Comparison of ENCODE assay signal across 1 cellular context in genomic region chr6:37691904-37692806, GRCh38.
TF ChIP-seq lines count a peak whose summit lies in the region.

No MANE protein-coding gene starts in this region.

TF ChIP-seq in HepG2, 621 proteins besides CTCF, POLR2A, EP300 and RAD21 (continued from another document and continues in another):
- TF ChIP-seq ZBED4 (CRISPR knock-in tag; IDR thresholded peaks at IDR 0.05; ENCODE audit: borderline replicate concordance) = no peak
- peak; percentile 70; the same call in 1 of the 2 replicates for TF ChIP-seq EED (CRISPR knock-in tag; IDR thresholded peaks at IDR 0.05)
- no peak for TF ChIP-seq ZNF432 (CRISPR knock-in tag; IDR thresholded peaks at IDR 0.05; ENCODE audit: borderline replicate concordance)
- TF ChIP-seq GLI4 (CRISPR knock-in tag; IDR thresholded peaks at IDR 0.05; ENCODE audit: borderline replicate concordance) = 0 out of 2 replicates have a peak, but pooled peaks have one; percentile 29
- peak; percentile 31; the same call in 1 of the 2 replicates for TF ChIP-seq ARID4A (CRISPR knock-in tag; IDR thresholded peaks at IDR 0.05; ENCODE audit: borderline replicate concordance)
- TF ChIP-seq NRL (CRISPR knock-in tag; IDR thresholded peaks at IDR 0.05; ENCODE audit: borderline replicate concordance) = peak; percentile 72; the same call in 1 of the 2 replicates
- TF ChIP-seq FOXC1 (CRISPR knock-in tag; IDR thresholded peaks at IDR 0.05; ENCODE audit: borderline replicate concordance) = 0 out of 2 replicates have a peak, but pooled peaks have one; percentile 55
- TF ChIP-seq YEATS2 (CRISPR knock-in tag; IDR thresholded peaks at IDR 0.05; ENCODE audit: borderline replicate concordance) = 0 out of 2 replicates have a peak, but pooled peaks have one; percentile 15
- TF ChIP-seq ZNF512B (CRISPR knock-in tag; IDR thresholded peaks at IDR 0.05; ENCODE audit: borderline replicate concordance) = peak; percentile 67; the same call in 1 of the 2 replicates
- TF ChIP-seq SMC3 (IDR thresholded peaks at IDR 0.05; ENCODE audit: low read length) = peak; percentile 65; the same call in 1 of the 2 replicates
- TF ChIP-seq ZFX (CRISPR knock-in tag; IDR thresholded peaks at IDR 0.05; ENCODE audit: low read depth) = peak; percentile 58; the same call in 1 of the 2 replicates
- no peak for TF ChIP-seq ZSCAN20 (CRISPR knock-in tag; IDR thresholded peaks at IDR 0.05; ENCODE audit: borderline replicate concordance)
- no peak for TF ChIP-seq ZNF678 (CRISPR knock-in tag; IDR thresholded peaks at IDR 0.05)
- peak; percentile 45; the same call in 1 of the 2 replicates for TF ChIP-seq RXRA (CRISPR knock-in tag; IDR thresholded peaks at IDR 0.05)
- TF ChIP-seq ZBTB26 (CRISPR knock-in tag; IDR thresholded peaks at IDR 0.05; ENCODE audit: borderline replicate concordance) = 0 out of 2 replicates have a peak, but pooled peaks have one; percentile 23
- peak; percentile 51; the same call in 1 of the 2 replicates for TF ChIP-seq ZFP91 (CRISPR knock-in tag; IDR thresholded peaks at IDR 0.05; ENCODE audit: borderline replicate concordance)
- peak; percentile 55 for TF ChIP-seq ZNF772 (CRISPR knock-in tag; IDR thresholded peaks at IDR 0.05)
- TF ChIP-seq SAP130 (CRISPR knock-in tag; IDR thresholded peaks at IDR 0.05; ENCODE audit: low read depth) = no peak
- no peak for TF ChIP-seq GTF2F1 (IDR thresholded peaks at IDR 0.05; ENCODE audit: low read length)
- no peak for TF ChIP-seq ZNF382 (CRISPR knock-in tag; IDR thresholded peaks at IDR 0.05; ENCODE audit: borderline replicate concordance)
- no peak for TF ChIP-seq HMG20A (CRISPR knock-in tag; IDR thresholded peaks at IDR 0.05; ENCODE audit: borderline replicate concordance)
- 0 out of 2 replicates have a peak, but pooled peaks have one; percentile 30 for TF ChIP-seq ZNF138 (CRISPR knock-in tag; IDR thresholded peaks at IDR 0.05; ENCODE audit: low read depth)
- TF ChIP-seq MTF2 (CRISPR knock-in tag; IDR thresholded peaks at IDR 0.05; ENCODE audit: borderline replicate concordance) = peak; percentile 81; the same call in 1 of the 2 replicates
- TF ChIP-seq ZNF292 (CRISPR knock-in tag; IDR thresholded peaks at IDR 0.05; ENCODE audit: borderline replicate concordance, low read depth) = no peak
- no peak for TF ChIP-seq ZNF318 (CRISPR knock-in tag; IDR thresholded peaks at IDR 0.05)
- TF ChIP-seq KDM2A (CRISPR knock-in tag; IDR thresholded peaks at IDR 0.05; ENCODE audit: borderline replicate concordance, low read depth) = peak; percentile 70; the same call in 1 of the 2 replicates
- peak; percentile 69; the same call in 1 of the 2 replicates for TF ChIP-seq SALL1 (CRISPR knock-in tag; IDR thresholded peaks at IDR 0.05)
- peak; percentile 30; the same call in 1 of the 2 replicates for TF ChIP-seq ZFY (CRISPR knock-in tag; IDR thresholded peaks at IDR 0.05)
- no peak for TF ChIP-seq FOXO1 (CRISPR knock-in tag; IDR thresholded peaks at IDR 0.05)
- peak; percentile 64; the same call in 1 of the 2 replicates for TF ChIP-seq SP4 (CRISPR knock-in tag; IDR thresholded peaks at IDR 0.05)
- TF ChIP-seq ZNF225 (CRISPR knock-in tag; IDR thresholded peaks at IDR 0.05) = peak; percentile 78; the same call in 1 of the 2 replicates
- TF ChIP-seq REPIN1 (CRISPR knock-in tag; IDR thresholded peaks at IDR 0.05; ENCODE audit: borderline replicate concordance, low read depth) = 0 out of 2 replicates have a peak, but pooled peaks have one; percentile 58
